1 cellular context compared by ENCODE assay signal in the genomic region with DNA sequence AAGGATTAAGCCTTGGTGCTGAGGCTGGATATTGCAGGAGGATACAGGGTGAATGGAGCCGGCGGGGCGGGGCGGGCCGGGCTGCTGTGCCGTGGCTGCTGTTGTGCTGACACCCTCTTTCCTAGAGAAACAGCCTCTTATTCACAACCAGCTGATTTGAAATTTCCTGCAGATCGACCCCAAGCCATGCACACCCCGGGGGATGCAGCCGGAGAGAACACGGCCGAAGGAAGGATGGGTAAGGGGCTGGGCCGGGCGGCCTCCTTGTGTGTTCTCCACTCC.
TF ChIP-seq lines count a peak whose summit lies in the region.

No MANE protein-coding gene starts in this region.

TF ChIP-seq in K562, 482 proteins besides CTCF, POLR2A, EP300 and RAD21:
- TF ChIP-seq MYBL2 (IDR thresholded peaks at IDR 0.05; ENCODE audit: low read depth) (no peak), MYBL2 (CRISPR knock-in tag; IDR thresholded peaks at IDR 0.05; ENCODE audit: borderline replicate concordance) (no peak), POLR2G (IDR thresholded peaks at IDR 0.05; ENCODE audit: low read depth, low read length) (peak; percentile 1; the same call in 1 of the 2 replicates)
- TF ChIP-seq, protein P1, sequence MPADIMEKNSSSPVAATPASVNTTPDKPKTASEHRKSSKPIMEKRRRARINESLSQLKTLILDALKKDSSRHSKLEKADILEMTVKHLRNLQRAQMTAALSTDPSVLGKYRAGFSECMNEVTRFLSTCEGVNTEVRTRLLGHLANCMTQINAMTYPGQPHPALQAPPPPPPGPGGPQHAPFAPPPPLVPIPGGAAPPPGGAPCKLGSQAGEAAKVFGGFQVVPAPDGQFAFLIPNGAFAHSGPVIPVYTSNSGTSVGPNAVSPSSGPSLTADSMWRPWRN (IDR thresholded peaks at IDR 0.05; ENCODE audit: low read depth), result no peak
